Comparison of ENCODE assay signal across 14 cellular contexts in the genomic region with DNA sequence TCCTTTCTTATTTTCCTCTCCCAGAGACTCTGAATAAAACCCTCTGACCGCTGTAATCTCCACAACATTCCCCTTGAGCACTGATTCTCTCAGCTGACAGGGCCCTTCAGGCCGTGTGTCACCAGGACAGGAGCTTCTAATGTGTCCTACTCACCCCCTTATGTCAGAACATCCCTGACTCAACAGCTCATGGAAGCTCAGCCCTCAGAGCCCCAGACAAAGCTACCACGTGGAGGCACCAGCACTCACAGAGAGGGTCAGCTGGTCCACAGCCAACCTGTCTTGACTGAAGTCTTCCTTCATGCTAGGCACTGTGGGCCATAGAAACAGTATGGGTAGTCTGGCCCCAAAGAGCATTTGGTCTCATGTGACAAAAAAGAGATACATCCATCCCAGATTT.
"Had no signal": no experiment of that assay in that cellular context is flagged by ENCODE, and none has a peak within 500 bp of the region (broad histone marks: within the 10 kb centered on the region; RNA-seq: fewer than 3 reads in every experiment).

No MANE protein-coding gene starts in this region.

- H3K36me3 ChIP-seq: lower lobe of right lung, uterus had no signal

- H3K4me3 ChIP-seq: body of pancreas, lower lobe of right lung, uterus had no signal

- H3K9me3 Mint-ChIP-seq: activated CD4-positive, alpha-beta T cell treated with anti-CD3 and anti-CD28 coated beads, Interleukin-2, amount 10 ng/mL, durations not matched to agents 7 days and 5 days; activated naive CD4-positive, alpha-beta T cell treated with anti-CD3 and anti-CD28 coated beads, Interleukin-2, amount 50 U/mL, for 24 hours; central memory CD8-positive, alpha-beta T cell; natural killer cell; T-helper 2 cell treated with Interferon-gamma antibody and Interleukin-4, amounts not matched to agents 5 μg/mL and 100 μg/mL, for 36 hours had no signal

- H3K4me1 ChIP-seq: body of pancreas, lower lobe of right lung had no signal

- H3K4me1 Mint-ChIP-seq: activated CD4-positive, alpha-beta T cell treated with anti-CD3 and anti-CD28 coated beads, Interleukin-2, amount 10 ng/mL, durations not matched to agents 7 days and 5 days; activated naive CD4-positive, alpha-beta T cell treated with anti-CD3 and anti-CD28 coated beads, Interleukin-2, amount 50 U/mL, for 24 hours; central memory CD8-positive, alpha-beta T cell; natural killer cell had no signal

- H3K27ac ChIP-seq: body of pancreas, epithelial cell of prostate, lower lobe of right lung, uterus had no signal

- H3K27ac Mint-ChIP-seq: activated CD4-positive, alpha-beta T cell treated with anti-CD3 and anti-CD28 coated beads, Interleukin-2, amount 10 ng/mL, durations not matched to agents 7 days and 5 days; activated naive CD4-positive, alpha-beta T cell treated with anti-CD3 and anti-CD28 coated beads, Interleukin-2, amount 50 U/mL, for 24 hours; natural killer cell; T-helper 2 cell treated with Interferon-gamma antibody and Interleukin-4, amounts not matched to agents 5 μg/mL and 100 μg/mL, for 36 hours had no signal

- H3K4me3 Mint-ChIP-seq: activated CD4-positive, alpha-beta T cell treated with anti-CD3 and anti-CD28 coated beads, Interleukin-2, amount 10 ng/mL, durations not matched to agents 7 days and 5 days; activated naive CD4-positive, alpha-beta T cell treated with anti-CD3 and anti-CD28 coated beads, Interleukin-2, amount 50 U/mL, for 24 hours; central memory CD8-positive, alpha-beta T cell; natural killer cell; T-helper 2 cell treated with Interferon-gamma antibody and Interleukin-4, amounts not matched to agents 5 μg/mL and 100 μg/mL, for 36 hours had no signal

- DNase-seq: activated CD4-positive, alpha-beta T cell treated with anti-CD3 and anti-CD28 coated beads, Interleukin-2, amount 10 ng/mL, durations not matched to agents 7 days and 5 days; amniotic stem cell; body of pancreas; effector memory CD4-positive, alpha-beta T cell; hypothalamus; left cardiac atrium; lower lobe of right lung; natural killer cell; stimulated activated CD4-positive, alpha-beta T cell treated with anti-CD3 and anti-CD28 coated beads, Interleukin-4, amount 100 ng/mL, for 24 hours; uterus had no signal

- ATAC-seq: body of pancreas, left cardiac atrium, lower lobe of right lung, natural killer cell had no signal

- H3K36me3 Mint-ChIP-seq: natural killer cell had no signal

- H3K27me3 ChIP-seq: body of pancreas, uterus had no signal

- H3K9me3 ChIP-seq: body of pancreas, lower lobe of right lung, uterus had no signal
